ENCODE assay signal across 1 cellular context in the genomic region with DNA sequence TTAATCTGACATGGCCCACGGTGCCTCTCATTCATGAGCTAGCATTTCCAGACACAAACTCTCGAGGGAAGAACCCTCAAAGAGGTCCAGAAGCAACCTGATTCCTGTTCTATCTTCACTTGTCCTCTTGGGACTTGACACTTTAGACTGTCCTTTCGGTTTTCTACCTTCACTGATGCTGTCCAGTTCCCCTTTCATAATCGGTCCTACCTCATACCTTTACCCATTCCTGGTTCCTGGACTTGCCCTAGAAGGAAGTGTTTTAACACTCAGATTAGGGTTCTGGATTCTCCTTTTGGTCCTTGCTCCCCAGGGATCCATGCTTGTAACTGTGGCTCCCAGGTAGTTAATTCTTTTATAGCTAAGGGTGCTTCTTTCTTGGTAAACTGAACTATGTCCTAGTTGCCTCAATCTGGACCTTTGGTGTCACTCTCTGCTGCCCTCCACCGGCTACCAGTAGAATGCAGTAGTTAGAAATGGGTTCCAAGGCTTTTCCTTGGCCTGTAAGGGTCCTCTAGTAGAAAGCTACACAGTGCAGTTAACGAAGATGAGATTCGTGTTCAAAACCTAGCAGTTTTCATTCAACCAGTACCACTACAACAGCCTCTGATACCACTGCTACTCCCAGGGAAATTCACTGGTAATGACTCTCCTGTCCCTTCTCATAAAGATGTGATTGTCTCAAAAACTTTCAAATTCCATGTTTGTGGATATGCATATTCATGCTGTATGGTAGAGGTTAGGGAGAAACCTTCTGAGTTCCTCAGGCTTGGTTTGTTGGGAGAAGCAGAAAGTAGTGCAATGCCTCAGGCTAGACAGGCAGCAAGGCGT.
TF ChIP-seq lines count a peak whose summit lies in the region.

No MANE protein-coding gene starts in this region.

TF ChIP-seq in HepG2, 621 proteins besides CTCF, POLR2A, EP300 and RAD21 (continued from another document):
- TF ChIP-seq STAG1 (CRISPR knock-in tag; IDR thresholded peaks at IDR 0.05) = peak; percentile 52
- TF ChIP-seq TEAD3 (CRISPR knock-in tag; optimal IDR thresholded peaks at IDR 0.05; ENCODE audit: borderline replicate concordance) = peak; percentile 3
